In genomic region chr20:36235892-36236785, GRCh38 we compare ENCODE assay signal across 8 cellular contexts. TPM values are rescaled to one million over a fixed set of nuclear protein-coding genes. Genes with fewer than 3 reads are reported as not detected.
DNase-seq lines count a peak whose midpoint lies in the region; ATAC-seq and TF ChIP-seq lines count a peak whose summit lies in the region.

A gene with protein sequence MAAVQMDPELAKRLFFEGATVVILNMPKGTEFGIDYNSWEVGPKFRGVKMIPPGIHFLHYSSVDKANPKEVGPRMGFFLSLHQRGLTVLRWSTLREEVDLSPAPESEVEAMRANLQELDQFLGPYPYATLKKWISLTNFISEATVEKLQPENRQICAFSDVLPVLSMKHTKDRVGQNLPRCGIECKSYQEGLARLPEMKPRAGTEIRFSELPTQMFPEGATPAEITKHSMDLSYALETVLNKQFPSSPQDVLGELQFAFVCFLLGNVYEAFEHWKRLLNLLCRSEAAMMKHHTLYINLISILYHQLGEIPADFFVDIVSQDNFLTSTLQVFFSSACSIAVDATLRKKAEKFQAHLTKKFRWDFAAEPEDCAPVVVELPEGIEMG (plus strand): TSS chr20:36236478. CDS start chr20:36239869, 3,391 bp downstream.

- DNase-seq in CMK (ENCODE audit: low read depth) (peak; percentile 34), NCI-H1105 (lab: John Stamatoyannopoulos, UW) (peak; percentile 68), SW480 (ENCODE audit: low spot score) (peak; percentile 86), Right ventricle myocardium superior (peak; percentile 85), thyroid gland (peak; percentile 72 to 81)
- peak; percentile 67 for DNase-seq in activated naive CD8-positive, alpha-beta T cell treated with anti-CD3 and anti-CD28 coated beads, Interleukin-2, amount 50 U/mL, for 16 hours (ENCODE audit: low read depth, low spot score)

- peaks cover 22% of the 10 kb centered on the region for H3K79me2 ChIP-seq in parathyroid adenoma

- WGBS in thyroid gland, 2 donors: 14 to 25% methylated on average over 28 to 39 of the region's 44 CpGs

- peak within 1 kb of the TSS; percentile 60 for H3K27ac ChIP-seq in parathyroid adenoma
- H3K27ac ChIP-seq in thyroid gland: peak within 1 kb of the TSS; percentile 48 to 75 (median 58)

- intact Hi-C loops in Right ventricle myocardium superior (cut with DNase I) (no loop called here), thyroid gland (cut with DNase I) (no loop called here)

- H3K36me3 ChIP-seq in parathyroid adenoma (ENCODE audit: control insufficient read depth, insufficient read depth, low read length): no peaks in the 10 kb centered on the region
- peaks cover 7 to 13% of the 10 kb centered on the region in 2 donors for H3K36me3 ChIP-seq in thyroid gland

- H3K4me1 ChIP-seq in parathyroid adenoma (peaks cover 7% of the 10 kb centered on the region), thyroid gland (peaks cover 4 to 20% of the 10 kb centered on the region in 2 donors)

- H3K4me2 ChIP-seq in parathyroid adenoma (ENCODE audit: low read length): peak within 1 kb of the TSS; percentile 76

- ATAC-seq in GM21619 (IDR thresholded peaks at IDR 0.05; ENCODE audit: unreplicated experiment): peak; percentile 86
- ATAC-seq in Right ventricle myocardium superior (ENCODE audit: poor library complexity): peak; percentile 98

- no peak for TF ChIP-seq POLR2A in thyroid gland (IDR thresholded peaks at IDR 0.05)

- H3K27me3 ChIP-seq in parathyroid adenoma (ENCODE audit: control insufficient read depth, insufficient read depth, low read length) (no peaks in the 10 kb centered on the region), thyroid gland (no peaks in the 10 kb centered on the region)

- TF ChIP-seq CTCF in parathyroid adenoma (IDR thresholded peaks at IDR 0.05) (no peak), thyroid gland (IDR thresholded peaks at IDR 0.05) (peak in 1 of 6 experiments; percentile 17)

- H3K9me3 ChIP-seq in parathyroid adenoma (ENCODE audit: control insufficient read depth, low read length): no peaks in the 10 kb centered on the region
- H3K9me3 ChIP-seq in thyroid gland: no peaks in the 10 kb centered on the region

- peak within 1 kb of the TSS; percentile 97 for H2AFZ ChIP-seq in parathyroid adenoma

- H3K4me3 ChIP-seq in parathyroid adenoma (ENCODE audit: low read depth, low read length) (peak within 1 kb of the TSS; percentile 88), thyroid gland (replicated peaks in 1 of 3) (peak within 1 kb of the TSS; percentile 65 to 97 (median 77))

- H3K9ac ChIP-seq in parathyroid adenoma: peak within 1 kb of the TSS; percentile 78

RNA-seq across cellular contexts. Expression of the gene that starts here (rescaled TPM):
- total RNA-seq in Right ventricle myocardium superior (12.7 TPM), thyroid gland (10 to 100 TPM; 25.5 to 33.3 (median 29.9) TPM)

Comparison
In these comparisons a context has a peak if more than half of its experiments do, and no peak if none do; other contexts are left out.
1. Peak in every context shown above with its lines: DNase-seq, ATAC-seq, H3K4me3 ChIP-seq and H3K27ac ChIP-seq.
2. DNase-seq: peak in every context shown above with its lines; median percentile 86 in SW480; 85 in Right ventricle myocardium superior; 76 in thyroid gland; 68 in NCI-H1105; 67 in activated naive CD8-positive, alpha-beta T cell treated with anti-CD3 and anti-CD28 coated beads, Interleukin-2, amount 50 U/mL, for 16 hours; 34 in CMK.